Comparison of ENCODE assay signal across 10 cellular contexts in genomic region chr11:14554959-14555358, GRCh38. TPM values are rescaled to one million over a fixed set of nuclear protein-coding genes. Genes with fewer than 3 reads are reported as not detected.
A peak's percentile ranks its signal among the peaks of the same experiment; 100 is the strongest.
DNase-seq lines count a peak whose midpoint lies in the region; ATAC-seq and TF ChIP-seq lines count a peak whose summit lies in the region.
"Had no signal": no experiment of that assay in that cellular context is flagged by ENCODE, and none has a peak within 500 bp of the region (broad histone marks: within the 10 kb centered on the region; RNA-seq: fewer than 3 reads in every experiment).

No MANE protein-coding gene starts in this region.

- ATAC-seq in CD4-positive, alpha-beta T cell (ENCODE audit: poor library complexity) = peak; percentile 90
- ATAC-seq in GM21825 (IDR thresholded peaks at IDR 0.05; ENCODE audit: unreplicated experiment) (peak; percentile 68), left lobe of liver (peak; percentile 74)
- peak; percentile 86 for ATAC-seq in activated CD8-positive, alpha-beta T cell treated with anti-CD3 and anti-CD28 coated beads for 36 hours

- POLR2A ChIA-PET in CD4-positive, alpha-beta T cell (lab: Charles Lee) = interaction anchor here (0.7 to 2.8 kb wide), 22 partner anchors 9 to 353 kb away, joined by 3 to 60 read pairs (median 4); partner anchors contain the start of genes CYP2R1, PDE3B and PSMA1
- POLR2A ChIA-PET in activated CD8-positive, alpha-beta T cell treated with anti-CD3 and anti-CD28 coated beads for 36 hours (lab: Charles Lee) = interaction anchor here (0.7 kb wide), 1 partner anchor 90 kb away, joined by 4 read pairs; no protein-coding TSS in a partner anchor

- H3K27me3 Mint-ChIP-seq in CD4-positive, alpha-beta T cell = no peaks in the 10 kb centered on the region
- no peaks in the 10 kb centered on the region for H3K27me3 Mint-ChIP-seq in activated CD8-positive, alpha-beta T cell treated with anti-CD3 and anti-CD28 coated beads for 36 hours
- H3K27me3 Mint-ChIP-seq in type B pancreatic cell = no peaks in the 10 kb centered on the region

- H3K36me3 ChIP-seq in BE2C = no peaks in the 10 kb centered on the region

- CTCF ChIA-PET in CD4-positive, alpha-beta T cell (lab: Charles Lee) = interaction anchor here (0.9 to 1.8 kb wide), 2 partner anchors 39 to 90 kb away, joined by 3 to 5 read pairs; no protein-coding TSS in a partner anchor
- CTCF ChIA-PET in activated CD8-positive, alpha-beta T cell treated with anti-CD3 and anti-CD28 coated beads for 36 hours (lab: Charles Lee) = interaction anchor here (1.0 to 1.1 kb wide), 3 partner anchors 9 to 17 kb away, joined by 3 to 4 read pairs (median 3); no protein-coding TSS in a partner anchor

- H3K4me3 Mint-ChIP-seq in CD4-positive, alpha-beta T cell = peak overlapping the region; percentile 56
- no peak overlapping the region for H3K4me3 Mint-ChIP-seq in activated CD8-positive, alpha-beta T cell treated with anti-CD3 and anti-CD28 coated beads for 36 hours
- H3K4me3 Mint-ChIP-seq in type B pancreatic cell = no peak overlapping the region
- H3K4me3 Mint-ChIP-seq: brain, memory B cell had no signal

- peaks cover 14% of the 10 kb centered on the region for H3K36me3 Mint-ChIP-seq in CD4-positive, alpha-beta T cell (ENCODE audit: low read depth)
- peaks cover 52% of the 10 kb centered on the region for H3K36me3 Mint-ChIP-seq in activated CD8-positive, alpha-beta T cell treated with anti-CD3 and anti-CD28 coated beads for 36 hours (ENCODE audit: low read depth)
- H3K36me3 Mint-ChIP-seq in type B pancreatic cell = no peaks in the 10 kb centered on the region
- H3K36me3 Mint-ChIP-seq: brain, memory B cell had no signal

- peak overlapping the region; percentile 51 for H3K27ac ChIP-seq in CD4-positive, alpha-beta T cell (ENCODE audit: low read depth, low read length)

- no peak for TF ChIP-seq CTCF in CD4-positive, alpha-beta T cell (IDR thresholded peaks at IDR 0.05)
- TF ChIP-seq CTCF in activated CD8-positive, alpha-beta T cell treated with anti-CD3 and anti-CD28 coated beads for 36 hours (IDR thresholded peaks at IDR 0.05) = no peak
- TF ChIP-seq CTCF in type B pancreatic cell (conservative IDR thresholded peaks at IDR 0.05) (no peak), BE2C (IDR thresholded peaks at IDR 0.05; ENCODE audit: low read depth, low read length) (no peak)

- H3K27ac Mint-ChIP-seq in CD4-positive, alpha-beta T cell = peak overlapping the region; percentile 92
- H3K27ac Mint-ChIP-seq in activated CD8-positive, alpha-beta T cell treated with anti-CD3 and anti-CD28 coated beads for 36 hours = peak overlapping the region; percentile 85
- no peak overlapping the region for H3K27ac Mint-ChIP-seq in type B pancreatic cell
- H3K27ac Mint-ChIP-seq: brain, memory B cell had no signal

- peak in 4 of 10 experiments; percentile 7 to 46 (median 17) for DNase-seq in CD4-positive, alpha-beta T cell
- DNase-seq in activated CD8-positive, alpha-beta T cell treated with anti-CD3 and anti-CD28 coated beads for 36 hours = peak; percentile 16
- DNase-seq in left lobe of liver (ENCODE audit: low spot score) = no peak
- no peak for DNase-seq in type B pancreatic cell (ENCODE audit: extremely low spot score, unreplicated experiment)
- DNase-seq in NCI-H1436 (lab: John Stamatoyannopoulos, UW) = no peak
- DNase-seq in BE2C = no peak
- DNase-seq in kidney glomerular epithelial cell (lab: John Stamatoyannopoulos, UW) = no peak

- no peaks in the 10 kb centered on the region for H3K9me3 ChIP-seq in CD4-positive, alpha-beta T cell (ENCODE audit: control insufficient read depth, low read length)
- no peaks in the 10 kb centered on the region for H3K9me3 ChIP-seq in BE2C

- no peak overlapping the region for H3K4me3 ChIP-seq in BE2C (ENCODE audit: low read depth, low read length)

- H3K27me3 ChIP-seq in CD4-positive, alpha-beta T cell (ENCODE audit: control insufficient read depth, insufficient read depth, low read length) = no peaks in the 10 kb centered on the region
- no peaks in the 10 kb centered on the region for H3K27me3 ChIP-seq in BE2C

- H3K4me1 ChIP-seq in BE2C = no peaks in the 10 kb centered on the region

- H3K4me1 Mint-ChIP-seq in CD4-positive, alpha-beta T cell (ENCODE audit: low read depth) = peaks cover 47% of the 10 kb centered on the region
- peaks cover 36% of the 10 kb centered on the region for H3K4me1 Mint-ChIP-seq in activated CD8-positive, alpha-beta T cell treated with anti-CD3 and anti-CD28 coated beads for 36 hours (ENCODE audit: low read depth)
- no peaks in the 10 kb centered on the region for H3K4me1 Mint-ChIP-seq in type B pancreatic cell (ENCODE audit: unreplicated experiment)
- H3K4me1 Mint-ChIP-seq: brain, memory B cell had no signal

- no peaks in the 10 kb centered on the region for H3K9me3 Mint-ChIP-seq in CD4-positive, alpha-beta T cell
- H3K9me3 Mint-ChIP-seq in activated CD8-positive, alpha-beta T cell treated with anti-CD3 and anti-CD28 coated beads for 36 hours = peaks cover 2% of the 10 kb centered on the region
- H3K9me3 Mint-ChIP-seq in type B pancreatic cell = no peaks in the 10 kb centered on the region
- H3K9me3 Mint-ChIP-seq: brain, memory B cell had no signal

- intact Hi-C loops in CD4-positive, alpha-beta T cell (cut with DNase I, micrococcal nuclease) = loop anchor here (1.0 to 5.0 kb wide), 5 partner anchors 18 to 212 kb away; partner anchors contain the start of gene PDE3B (in 1 of the 2)
- intact Hi-C loops in activated CD8-positive, alpha-beta T cell treated with anti-CD3 and anti-CD28 coated beads for 36 hours (cut with micrococcal nuclease) = no loop called here

RNA-seq across cellular contexts. Expression of gene PSMA1, which starts 34.8 kb away (rescaled TPM):
- 100 to 1,000 TPM; 170 to 175 TPM for total RNA-seq in CD4-positive, alpha-beta T cell
- 100 to 1,000 TPM; 329 to 338 TPM for total RNA-seq in activated CD8-positive, alpha-beta T cell treated with anti-CD3 and anti-CD28 coated beads for 36 hours
- total RNA-seq in left lobe of liver (63.9 TPM), type B pancreatic cell (ENCODE audit: low replicate concordance) (126 and 150 TPM in 2 replicates)
- 95.9 TPM for polyA plus RNA-seq in BE2C (2012; ENCODE audit: insufficient read depth, insufficient read length, low read depth)

RNA-seq across cellular contexts. Expression of gene COPB1, which starts 55.3 kb away (rescaled TPM):
- total RNA-seq in CD4-positive, alpha-beta T cell = 10 to 100 TPM; 93.1 to 95.9 TPM
- 10 to 100 TPM; 90.9 to 93.5 TPM for total RNA-seq in activated CD8-positive, alpha-beta T cell treated with anti-CD3 and anti-CD28 coated beads for 36 hours
- total RNA-seq in left lobe of liver = 40.8 TPM
- 108 and 130 TPM in 2 replicates for total RNA-seq in type B pancreatic cell (ENCODE audit: low replicate concordance)
- 36.4 TPM for polyA plus RNA-seq in BE2C (2012; ENCODE audit: insufficient read depth, insufficient read length, low read depth)
